Comparison of ENCODE assay signal across 1 cellular context in the genomic region with DNA sequence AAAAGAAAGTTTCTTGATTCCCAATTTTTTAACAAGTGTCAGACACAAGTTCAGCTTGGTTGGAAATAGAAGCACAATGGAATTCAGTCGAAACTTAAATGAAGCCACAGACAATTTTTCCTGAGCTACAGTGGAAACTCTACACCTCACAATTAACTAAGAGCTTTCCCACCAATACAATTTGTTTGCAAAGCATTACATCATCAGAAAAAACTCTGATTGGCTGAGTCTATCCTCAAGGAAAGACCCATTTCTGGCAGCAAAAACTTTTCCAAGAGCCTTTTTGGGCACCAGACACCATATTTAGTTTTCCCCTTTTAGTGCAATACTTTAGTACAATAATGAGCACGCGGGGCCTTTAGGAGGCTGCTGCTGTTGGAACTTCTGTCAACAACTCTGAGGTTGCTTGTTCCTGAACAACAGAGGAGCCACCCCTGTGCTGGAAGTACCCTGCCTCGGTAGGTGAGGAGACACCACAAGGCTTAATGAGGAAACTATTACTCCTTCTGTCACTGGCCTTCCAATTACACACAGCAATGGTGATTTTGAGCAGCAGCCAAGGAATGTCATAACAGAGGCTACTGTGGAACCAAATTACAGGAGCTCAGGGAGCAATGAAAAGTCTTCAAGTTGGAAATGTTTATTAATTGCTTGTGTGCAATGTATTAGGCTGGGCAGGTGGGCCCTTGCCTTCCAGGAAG.
TF ChIP-seq lines count a peak whose summit lies in the region.

No MANE protein-coding gene starts in this region.

TF ChIP-seq in SK-N-SH, 30 proteins besides CTCF, POLR2A, EP300 and RAD21 (continued from another document):
- TF ChIP-seq, protein P1, sequence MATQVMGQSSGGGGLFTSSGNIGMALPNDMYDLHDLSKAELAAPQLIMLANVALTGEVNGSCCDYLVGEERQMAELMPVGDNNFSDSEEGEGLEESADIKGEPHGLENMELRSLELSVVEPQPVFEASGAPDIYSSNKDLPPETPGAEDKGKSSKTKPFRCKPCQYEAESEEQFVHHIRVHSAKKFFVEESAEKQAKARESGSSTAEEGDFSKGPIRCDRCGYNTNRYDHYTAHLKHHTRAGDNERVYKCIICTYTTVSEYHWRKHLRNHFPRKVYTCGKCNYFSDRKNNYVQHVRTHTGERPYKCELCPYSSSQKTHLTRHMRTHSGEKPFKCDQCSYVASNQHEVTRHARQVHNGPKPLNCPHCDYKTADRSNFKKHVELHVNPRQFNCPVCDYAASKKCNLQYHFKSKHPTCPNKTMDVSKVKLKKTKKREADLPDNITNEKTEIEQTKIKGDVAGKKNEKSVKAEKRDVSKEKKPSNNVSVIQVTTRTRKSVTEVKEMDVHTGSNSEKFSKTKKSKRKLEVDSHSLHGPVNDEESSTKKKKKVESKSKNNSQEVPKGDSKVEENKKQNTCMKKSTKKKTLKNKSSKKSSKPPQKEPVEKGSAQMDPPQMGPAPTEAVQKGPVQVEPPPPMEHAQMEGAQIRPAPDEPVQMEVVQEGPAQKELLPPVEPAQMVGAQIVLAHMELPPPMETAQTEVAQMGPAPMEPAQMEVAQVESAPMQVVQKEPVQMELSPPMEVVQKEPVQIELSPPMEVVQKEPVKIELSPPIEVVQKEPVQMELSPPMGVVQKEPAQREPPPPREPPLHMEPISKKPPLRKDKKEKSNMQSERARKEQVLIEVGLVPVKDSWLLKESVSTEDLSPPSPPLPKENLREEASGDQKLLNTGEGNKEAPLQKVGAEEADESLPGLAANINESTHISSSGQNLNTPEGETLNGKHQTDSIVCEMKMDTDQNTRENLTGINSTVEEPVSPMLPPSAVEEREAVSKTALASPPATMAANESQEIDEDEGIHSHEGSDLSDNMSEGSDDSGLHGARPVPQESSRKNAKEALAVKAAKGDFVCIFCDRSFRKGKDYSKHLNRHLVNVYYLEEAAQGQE (IDR thresholded peaks at IDR 0.05; ENCODE audit: low read depth, low read length), result no peak
- TF ChIP-seq, protein P2, sequence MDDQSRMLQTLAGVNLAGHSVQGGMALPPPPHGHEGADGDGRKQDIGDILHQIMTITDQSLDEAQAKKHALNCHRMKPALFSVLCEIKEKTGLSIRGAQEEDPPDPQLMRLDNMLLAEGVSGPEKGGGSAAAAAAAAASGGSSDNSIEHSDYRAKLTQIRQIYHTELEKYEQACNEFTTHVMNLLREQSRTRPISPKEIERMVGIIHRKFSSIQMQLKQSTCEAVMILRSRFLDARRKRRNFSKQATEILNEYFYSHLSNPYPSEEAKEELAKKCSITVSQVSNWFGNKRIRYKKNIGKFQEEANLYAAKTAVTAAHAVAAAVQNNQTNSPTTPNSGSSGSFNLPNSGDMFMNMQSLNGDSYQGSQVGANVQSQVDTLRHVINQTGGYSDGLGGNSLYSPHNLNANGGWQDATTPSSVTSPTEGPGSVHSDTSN (IDR thresholded peaks at IDR 0.05), result no peak
- no peak for TF ChIP-seq RXRA (IDR thresholded peaks at IDR 0.05; ENCODE audit: borderline replicate concordance, low read depth)
- no peak for TF ChIP-seq GATA2 (CRISPR knock-in tag; IDR thresholded peaks at IDR 0.05)
- TF ChIP-seq RCOR1 (IDR thresholded peaks at IDR 0.05; ENCODE audit: low read length), result no peak
- TF ChIP-seq YY1 (IDR thresholded peaks at IDR 0.05; ENCODE audit: low read depth), result no peak
TF ChIP-seq in SK-N-SH: peak in this region for 0.
